ENCODE assay signal across 8 cellular contexts in the genomic region with DNA sequence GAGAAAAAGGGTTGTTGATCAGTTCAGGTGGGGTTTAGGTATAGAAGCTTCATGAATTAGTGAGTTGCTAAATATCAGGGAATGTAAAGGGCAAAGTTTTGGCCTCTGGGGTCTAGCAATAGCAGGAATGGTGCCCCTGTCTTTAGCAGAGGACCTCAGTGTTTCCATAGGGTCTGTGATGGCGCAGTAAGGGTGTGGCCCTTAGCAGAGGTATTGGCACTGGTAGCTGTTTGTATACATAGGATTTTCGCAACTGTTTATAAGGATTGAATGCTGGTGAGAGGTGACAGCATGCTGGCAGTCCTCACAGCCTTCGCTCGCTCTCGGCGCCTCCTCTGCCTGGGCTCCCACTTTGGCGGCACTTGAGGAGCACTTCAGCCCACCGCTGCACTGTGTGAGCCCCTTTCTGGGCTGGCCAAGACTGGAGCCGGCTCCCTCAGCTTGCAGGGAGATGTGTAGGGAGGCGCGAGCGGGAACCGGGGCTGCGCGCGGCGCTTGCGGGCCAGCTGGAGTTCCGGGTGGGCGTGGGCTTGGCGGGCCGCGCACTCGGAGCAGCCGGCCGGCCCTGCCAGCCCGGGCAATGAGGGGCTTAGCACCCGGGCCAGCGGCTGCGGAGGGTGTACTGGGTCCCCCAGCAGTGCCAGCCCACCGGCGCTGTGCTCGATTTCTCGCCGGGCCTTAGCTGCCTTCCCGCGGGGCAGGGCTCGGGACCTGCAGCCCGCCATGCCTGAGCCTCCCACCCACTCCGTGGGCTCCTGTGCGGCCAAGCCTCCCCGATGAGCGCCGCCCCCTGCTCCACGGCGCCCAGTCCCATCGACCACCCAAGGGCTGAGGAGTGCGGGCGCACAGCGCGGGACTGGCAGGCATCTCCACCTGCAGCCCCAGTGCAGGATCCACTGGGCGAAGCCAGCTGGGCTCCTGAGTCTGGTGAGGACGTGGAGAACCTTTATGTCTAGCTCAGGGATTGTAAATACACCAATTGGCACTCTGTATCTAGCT.
DNase-seq lines count a peak whose midpoint lies in the region; ATAC-seq and TF ChIP-seq lines count a peak whose summit lies in the region.
"Not testable (repeated sequence)": the region's sequence is repeated elsewhere in the genome, so short reads cannot be mapped to it uniquely, and the experiment has no call there.

No MANE protein-coding gene starts in this region.

- 33 to 46% methylated on average over 45 of the region's 53 CpGs for WGBS in heart right ventricle, 2 donors
- WGBS in sigmoid colon, 2 donors, result 35 to 65% methylated on average over 48 of the region's 53 CpGs
- WGBS in transverse colon (ENCODE audit: low coverage in 1 of 2), 2 donors, result 68% methylated on average over 34 of the region's 53 CpGs; no CpG with 5 or more reads in 1 of the 2 donors

- H3K36me3 ChIP-seq in heart right ventricle; mucosa of descending colon (ENCODE audit: low read depth); sigmoid colon; transverse colon: not testable (repeated sequence)

- TF ChIP-seq POLR2A in sigmoid colon (IDR thresholded peaks at IDR 0.05); transverse colon (IDR thresholded peaks at IDR 0.05): not testable (repeated sequence)

- H3K4me1 ChIP-seq in heart right ventricle; mucosa of descending colon (ENCODE audit: low read depth); sigmoid colon; transverse colon: not testable (repeated sequence)

- not testable (repeated sequence) for H3K27me3 ChIP-seq in heart right ventricle, sigmoid colon, transverse colon

- intact Hi-C loops in heart right ventricle (cut with DNase I); mucosa of descending colon (cut with DNase I, micrococcal nuclease); sigmoid colon (cut with DNase I); transverse colon (cut with DNase I; ENCODE audit: low total_unique reads): not testable (repeated sequence)

- not testable (repeated sequence) for H3K27ac ChIP-seq in heart right ventricle
- H3K27ac ChIP-seq in sigmoid colon, result peak overlapping the region in 2 of 4 donors; percentile 50 to 60
- H3K27ac ChIP-seq in transverse colon, result peak overlapping the region; percentile 21 to 59 (median 29)

- TF ChIP-seq EP300 in sigmoid colon (IDR thresholded peaks at IDR 0.05); transverse colon (IDR thresholded peaks at IDR 0.05; ENCODE audit: low read depth): not testable (repeated sequence)

- not testable (repeated sequence) for DNase-seq in AG10803 (ENCODE audit: low read depth); epithelial cell of proximal tubule (ENCODE audit: low read depth); sigmoid colon; transverse colon
- DNase-seq in NCI-H146 treated with DMSO at 0.1 percent for 48 hours (lab: John Stamatoyannopoulos, UW; ENCODE audit: unreplicated experiment) (peak; percentile 62), astrocyte of the hippocampus (ENCODE audit: low read depth, low spot score) (peak; percentile 10), heart right ventricle (peak in 1 of 2 donors; percentile 12), mucosa of descending colon (peak in 2 of 3 donors; percentile 16 to 31)

- not testable (repeated sequence) for TF ChIP-seq CTCF in AG10803 (conservative IDR thresholded peaks at IDR 0.05; ENCODE audit: low read length); epithelial cell of proximal tubule (conservative IDR thresholded peaks at IDR 0.05; ENCODE audit: low read depth, low read length); heart right ventricle (IDR thresholded peaks at IDR 0.05); mucosa of descending colon (IDR thresholded peaks at IDR 0.05); sigmoid colon (IDR thresholded peaks at IDR 0.05); transverse colon (IDR thresholded peaks at IDR 0.05)

- in situ Hi-C loops in transverse colon (cut with MboI; ENCODE audit: low pct_ligation_motif_present in 1 of 4, low pct_unique_long_range_greater_than_20kb in 1 of 4, low sequenced_read_pairs in 3 of 4), result not testable (repeated sequence)

- H3K9me3 ChIP-seq in heart right ventricle, mucosa of descending colon, sigmoid colon, transverse colon: not testable (repeated sequence)

- ATAC-seq in heart right ventricle, result not testable (repeated sequence)
- peak; percentile 71 for ATAC-seq in mucosa of descending colon

- H3K4me3 ChIP-seq in AG10803 (ENCODE audit: low read length) (peak overlapping the region; percentile 36), epithelial cell of proximal tubule (ENCODE audit: low read depth, low read length) (peak overlapping the region; percentile 42), heart right ventricle (peak overlapping the region in 9 of 10 donors; percentile 7 to 50 (median 39)), sigmoid colon (peak overlapping the region; percentile 14 to 52 (median 42)), transverse colon (peak overlapping the region in 3 of 4 donors; percentile 28 to 47 (median 32))
- H3K4me3 ChIP-seq in mucosa of descending colon, result not testable (repeated sequence)
